In genomic region chr1:37722181-37723071, GRCh38 we compare ENCODE assay signal across 1 cellular context.
TF ChIP-seq lines count a peak whose summit lies in the region.

No MANE protein-coding gene starts in this region.

TF ChIP-seq in WTC11, 78 proteins besides CTCF, POLR2A, EP300 and RAD21 (continued from another document):
- TF ChIP-seq STAT6 (CRISPR knock-in tag; conservative IDR thresholded peaks at IDR 0.05; ENCODE audit: low read depth): no peak
- no peak for TF ChIP-seq CREM (CRISPR knock-in tag; IDR thresholded peaks at IDR 0.05)
- no peak for TF ChIP-seq TEAD4 (CRISPR knock-in tag; IDR thresholded peaks at IDR 0.05)
- no peak for TF ChIP-seq TP53 (CRISPR knock-in tag; IDR thresholded peaks at IDR 0.05)
- TF ChIP-seq ELF4 (CRISPR knock-in tag; IDR thresholded peaks at IDR 0.05; ENCODE audit: low read depth): no peak
- TF ChIP-seq FOXP4 (CRISPR knock-in tag; IDR thresholded peaks at IDR 0.05): no peak
- no peak for TF ChIP-seq ATF2 (CRISPR knock-in tag; IDR thresholded peaks at IDR 0.05; ENCODE audit: borderline replicate concordance, low read depth)
- TF ChIP-seq SP1 (CRISPR knock-in tag; conservative IDR thresholded peaks at IDR 0.05): no peak
- no peak for TF ChIP-seq FOXJ3 (CRISPR knock-in tag; IDR thresholded peaks at IDR 0.05; ENCODE audit: borderline replicate concordance)
- no peak for TF ChIP-seq ZNF121 (CRISPR knock-in tag; IDR thresholded peaks at IDR 0.05)
